12 cellular contexts compared by ENCODE assay signal in genomic region chr11:27722945-27723344, GRCh38. TPM values are rescaled to one million over a fixed set of nuclear protein-coding genes. Genes with fewer than 3 reads are reported as not detected.
DNase-seq lines count a peak whose midpoint lies in the region; ATAC-seq and TF ChIP-seq lines count a peak whose summit lies in the region.
"Had no signal": no experiment of that assay in that cellular context is flagged by ENCODE, and none has a peak within 500 bp of the region (broad histone marks: within the 10 kb centered on the region; RNA-seq: fewer than 3 reads in every experiment).

No MANE protein-coding gene starts in this region.

- H3K4me1 ChIP-seq in skeletal muscle satellite cell (ENCODE audit: control insufficient read depth, insufficient read depth, low read length), result peaks cover 9% of the 10 kb centered on the region
- H3K4me1 ChIP-seq: BLaER1 treated with 17β-estradiol and CSF1 and Interleukin-3, amounts not matched to agents 10 nM and 100 nM had no signal

- H3K27me3 Mint-ChIP-seq in CD14-positive monocyte (ENCODE audit: low read depth in 3 of 3), result peaks cover 63 to 72% (median 64%) of the 10 kb centered on the region in 3 donors
- H3K27me3 Mint-ChIP-seq in immature natural killer cell (ENCODE audit: low read depth in 3 of 3), result peaks cover 16 to 19% (median 19%) of the 10 kb centered on the region in 3 donors

- no peaks in the 10 kb centered on the region for H3K36me3 ChIP-seq in skeletal muscle satellite cell (ENCODE audit: insufficient read depth, low read length)
- H3K36me3 ChIP-seq: BLaER1 treated with 17β-estradiol and CSF1 and Interleukin-3, amounts not matched to agents 10 nM and 100 nM; transverse colon had no signal

- DNase-seq in NCI-H82 (lab: John Stamatoyannopoulos, UW) (peak; percentile 7), NCI-H82 treated with DMSO at 0.1 percent for 48 hours (lab: John Stamatoyannopoulos, UW; ENCODE audit: unreplicated experiment) (no peak), fibroblast of villous mesenchyme (ENCODE audit: low read depth) (no peak), CD14-positive monocyte (ENCODE audit: low spot score) (no peak), immature natural killer cell (no peak)
- DNase-seq: activated CD4-positive, alpha-beta T cell treated with anti-CD3 and anti-CD28 coated beads, Interleukin-2, amount 50 U/mL, for 4 hours; OCI-M1; transverse colon had no signal

- peaks cover 7 to 11% of the 10 kb centered on the region in 2 donors for H3K36me3 Mint-ChIP-seq in CD14-positive monocyte
- peaks cover 4 to 9% (median 7%) of the 10 kb centered on the region in 3 donors for H3K36me3 Mint-ChIP-seq in immature natural killer cell

- no peaks in the 10 kb centered on the region for H3K9me3 ChIP-seq in skeletal muscle satellite cell (replicated peaks; ENCODE audit: low read length)
- H3K9me3 ChIP-seq: transverse colon had no signal

- TF ChIP-seq CTCF in fibroblast of villous mesenchyme (IDR thresholded peaks at IDR 0.05; ENCODE audit: insufficient read depth, low read depth, low read length), result no peak
- no peak for TF ChIP-seq CTCF in CD14-positive monocyte (IDR thresholded peaks at IDR 0.05)

- H3K9me3 Mint-ChIP-seq in CD14-positive monocyte, result peaks cover 6 to 33% (median 21%) of the 10 kb centered on the region in 7 donors
- peaks cover 15 to 39% (median 29%) of the 10 kb centered on the region in 6 donors for H3K9me3 Mint-ChIP-seq in immature natural killer cell

- H3K4me1 Mint-ChIP-seq in CD14-positive monocyte (peaks cover 6% of the 10 kb centered on the region), immature natural killer cell (peaks cover 0 to 1% of the 10 kb centered on the region in 2 donors)

- peak overlapping the region; percentile 64 for H3K4me3 ChIP-seq in fibroblast of villous mesenchyme (ENCODE audit: low read depth, low read length)
- peak overlapping the region; percentile 70 for H3K4me3 ChIP-seq in skeletal muscle satellite cell (ENCODE audit: low read length)
- H3K4me3 ChIP-seq: BLaER1 treated with 17β-estradiol and CSF1 and Interleukin-3, amounts not matched to agents 10 nM and 100 nM had no signal

- H3K27me3 ChIP-seq in skeletal muscle satellite cell (ENCODE audit: control insufficient read depth, insufficient read depth, low read length), result peaks cover 75% of the 10 kb centered on the region
- H3K27me3 ChIP-seq: BLaER1 treated with 17β-estradiol and CSF1 and Interleukin-3, amounts not matched to agents 10 nM and 100 nM had no signal

- no peak overlapping the region for H3K9ac ChIP-seq in skeletal muscle satellite cell (ENCODE audit: low read depth, low read length)
- H3K9ac ChIP-seq: BLaER1 treated with 17β-estradiol and CSF1 and Interleukin-3, amounts not matched to agents 10 nM and 100 nM had no signal

- intact Hi-C loops in CD14-positive monocyte (cut with micrococcal nuclease), result no loop called here

- H3K4me3 Mint-ChIP-seq in CD14-positive monocyte (peak overlapping the region in 1 of 2 donors; percentile 64), immature natural killer cell (no peak overlapping the region)

- peak overlapping the region; percentile 90 for H3K4me2 ChIP-seq in skeletal muscle satellite cell (ENCODE audit: low read length)
- H3K4me2 ChIP-seq: BLaER1 treated with 17β-estradiol and CSF1 and Interleukin-3, amounts not matched to agents 10 nM and 100 nM had no signal

- ATAC-seq in SK-N-SH treated with all-trans-retinoic acid at 6 μM for 48 hours (peak; percentile 37), GM19395 (IDR thresholded peaks at IDR 0.05; ENCODE audit: unreplicated experiment) (no peak)

- H3K27ac Mint-ChIP-seq in CD14-positive monocyte (peak overlapping the region in 1 of 7 donors; percentile 60), immature natural killer cell (no peak overlapping the region)

TF ChIP-seq in SK-N-SH treated with all-trans-retinoic acid at 6 μM for 48 hours, 23 proteins besides CTCF, POLR2A, EP300 and RAD21:
- TF ChIP-seq ISL1 (CRISPR knock-in tag; IDR thresholded peaks at IDR 0.05) (no peak), ZNF70 (CRISPR knock-in tag; IDR thresholded peaks at IDR 0.05) (no peak), ZNF8 (CRISPR knock-in tag; IDR thresholded peaks at IDR 0.05) (no peak)

RNA-seq across cellular contexts. Expression of gene BDNF, which starts 22.7 kb away (rescaled TPM):
- 20.6 and 25.5 TPM in 2 replicates for total RNA-seq in fibroblast of villous mesenchyme
- total RNA-seq in skeletal muscle satellite cell (2012; rRNA removed), result 0.25 and 1.5 TPM in 2 replicates
- polyA plus RNA-seq in CD14-positive monocyte (not detected), immature natural killer cell (not detected)
